ENCODE assay signal across 8 cellular contexts in genomic region chr2:109613922-109614714, GRCh38. TPM values are rescaled to one million over a fixed set of nuclear protein-coding genes. Genes with fewer than 3 reads are reported as not detected.
A peak's percentile ranks its signal among the peaks of the same experiment; 100 is the strongest.
DNase-seq lines count a peak whose midpoint lies in the region; ATAC-seq, FAIRE-seq and TF ChIP-seq lines count a peak whose summit lies in the region.

Gene SEPTIN10 (minus strand): TSS chr2:109613966. CDS start chr2:109613827, 139 bp downstream.
Gene SOWAHC (plus strand): TSS chr2:109614364. CDS start chr2:109614490, 126 bp downstream.

- H3K27ac ChIP-seq in colonic mucosa, result peak within 1 kb of the TSS; percentile 94

- H3K4me3 ChIP-seq in colonic mucosa, result peak within 1 kb of the TSS; percentile 64

- no peaks in the 10 kb centered on the region for H3K36me3 ChIP-seq in colonic mucosa

- no peak for TF ChIP-seq POLR2A in GM12891 (IDR thresholded peaks at IDR 0.05; ENCODE audit: low read depth, low read length)

- peak; percentile 66 for DNase-seq in GM12891 (ENCODE audit: insufficient read length, low spot score)
- peak; percentile 96 for DNase-seq in NCI-H2171 (lab: John Stamatoyannopoulos, UW)
- peak; percentile 85 for DNase-seq in activated CD4-positive, alpha-beta T cell treated with anti-CD3 and anti-CD28 coated beads for 48 hours
- peak; percentile 94 for DNase-seq in colonic mucosa
- DNase-seq in kidney tubule cell (ENCODE audit: low spot score), result peak; percentile 100
- peak; percentile 84 for DNase-seq in stimulated activated CD4-positive, alpha-beta T cell treated with anti-CD3 and anti-CD28 coated beads, Interleukin-15, amount 100 ng/mL, for 24 hours

- FAIRE-seq in GM12891 (lab: Jason Lieb, UNC), result peak; percentile 23

- peak within 1 kb of the TSS; percentile 86 to 91 for H3K9ac ChIP-seq in colonic mucosa (ENCODE audit: low read depth in 2 of 2, low read length in 2 of 2)

- H3K9me3 ChIP-seq in colonic mucosa, result no peaks in the 10 kb centered on the region

- peak; percentile 69 for ATAC-seq in HG02884 (IDR thresholded peaks at IDR 0.05; ENCODE audit: unreplicated experiment)
- ATAC-seq in HG03025 (IDR thresholded peaks at IDR 0.05; ENCODE audit: low FRiP score, unreplicated experiment), result no peak

- no peaks in the 10 kb centered on the region for H3K27me3 ChIP-seq in colonic mucosa

- intact Hi-C loops in colonic mucosa (cut with DNase I), result loop anchor here (5.0 kb wide), 1 partner anchor 103 kb away; no protein-coding TSS in a partner anchor

- H3K4me1 ChIP-seq in colonic mucosa, result peaks cover 3% of the 10 kb centered on the region

- TF ChIP-seq CTCF in colonic mucosa (IDR thresholded peaks at IDR 0.05), result no peak

TF ChIP-seq in GM12891, 5 proteins besides CTCF, POLR2A, EP300 and RAD21:
- TF ChIP-seq POLR2AphosphoS5 (IDR thresholded peaks at IDR 0.05; ENCODE audit: low read depth, low read length) (no peak), PAX5 (IDR thresholded peaks at IDR 0.05; ENCODE audit: insufficient read depth, low read length, severe bottlenecking) (no peak), SPI1 (IDR thresholded peaks at IDR 0.05; ENCODE audit: low read depth, low read length) (0 out of 2 replicates have a peak, but pooled peaks have one; percentile 20)

RNA-seq across cellular contexts. Expression of gene SEPTIN10, which starts in this region (rescaled TPM):
- 1.6 TPM for polyA plus RNA-seq in GM12891 (2012; ENCODE audit: low read depth, missing spikeins)
- total RNA-seq in colonic mucosa, result 10 to 100 TPM; 41.5 to 69.8 TPM

RNA-seq across cellular contexts. Expression of gene SOWAHC, which starts in this region (rescaled TPM):
- 0.19 TPM for polyA plus RNA-seq in GM12891 (2012; ENCODE audit: low read depth, missing spikeins)
- 10 to 100 TPM; 22.1 to 35.7 TPM for total RNA-seq in colonic mucosa
